ENCODE assay signal across 8 cellular contexts in the genomic region with DNA sequence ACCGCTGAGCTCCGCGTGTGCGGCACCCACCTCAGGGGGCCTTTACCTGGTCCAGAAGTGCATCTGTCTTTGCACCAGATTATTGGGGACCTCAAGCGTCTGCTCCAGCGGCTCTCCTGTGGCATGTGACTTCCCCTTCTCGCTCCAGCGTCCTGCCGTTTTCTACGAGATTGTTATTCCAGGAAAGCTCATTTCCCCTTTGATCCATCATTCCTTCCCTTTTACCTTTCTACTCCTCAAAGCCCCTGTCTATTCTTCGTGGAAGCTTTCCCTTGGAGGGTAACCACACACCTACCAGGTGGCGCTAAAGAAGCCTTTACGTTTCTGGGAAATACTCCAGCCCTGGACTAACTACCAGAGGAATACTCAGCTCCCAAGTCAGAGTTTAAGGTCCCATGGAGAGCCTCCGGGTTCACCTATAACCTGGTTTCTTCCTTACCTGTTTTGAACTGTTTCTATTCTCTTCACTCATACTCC. TPM values are rescaled to one million over a fixed set of nuclear protein-coding genes. Genes with fewer than 3 reads are reported as not detected.
DNase-seq lines count a peak whose midpoint lies in the region; ATAC-seq and TF ChIP-seq lines count a peak whose summit lies in the region.

No MANE protein-coding gene starts in this region.

- no peak for TF ChIP-seq POLR2A in spleen (IDR thresholded peaks at IDR 0.05)

- H3K27me3 ChIP-seq in iPS DF 6.9 (ENCODE audit: control insufficient read depth, insufficient read depth, low read length) (no peaks in the 10 kb centered on the region), spleen (replicated peaks in 1 of 7) (peaks cover 0 to 13% (median 0%) of the 10 kb centered on the region in 7 donors)

- no peak for TF ChIP-seq CTCF in AG04449 (IDR thresholded peaks at IDR 0.05; ENCODE audit: insufficient read depth, low read length, missing control alignments)
- no peak for TF ChIP-seq CTCF in spleen (IDR thresholded peaks at IDR 0.05 in 8 of 11, conservative IDR thresholded peaks at IDR 0.05 in 3 of 11)

- DNase-seq in AG04449 (ENCODE audit: low read depth, low spot score), result no peak
- DNase-seq in activated CD4-positive, alpha-beta memory T cell treated with anti-CD3 and anti-CD28 coated beads, Interleukin-2, amount 10 ng/mL, durations not matched to agents 7 days and 5 days, result no peak
- no peak for DNase-seq in iPS DF 6.9 (ENCODE audit: low read depth, low spot score)
- no peak for DNase-seq in spleen
- DNase-seq in stimulated activated CD4-positive, alpha-beta T cell treated with anti-CD3 and anti-CD28 coated beads, Interleukin-2, amount 100 ng/mL, for 48 hours, result no peak
- no peak for DNase-seq in glomerular visceral epithelial cell (ENCODE audit: extremely low spot score)
- no peak for DNase-seq in SK-N-DZ (ENCODE audit: low spot score)

- peaks cover 21% of the 10 kb centered on the region for H3K4me1 Mint-ChIP-seq in activated CD4-positive, alpha-beta memory T cell treated with anti-CD3 and anti-CD28 coated beads, Interleukin-2, amount 10 ng/mL, durations not matched to agents 7 days and 5 days

- peak; percentile 1 for ATAC-seq in GM21447 (IDR thresholded peaks at IDR 0.05; ENCODE audit: unreplicated experiment)

- H3K27me3 Mint-ChIP-seq in activated CD4-positive, alpha-beta memory T cell treated with anti-CD3 and anti-CD28 coated beads, Interleukin-2, amount 10 ng/mL, durations not matched to agents 7 days and 5 days, result peaks cover 15% of the 10 kb centered on the region

- H3K36me3 Mint-ChIP-seq in activated CD4-positive, alpha-beta memory T cell treated with anti-CD3 and anti-CD28 coated beads, Interleukin-2, amount 10 ng/mL, durations not matched to agents 7 days and 5 days (ENCODE audit: low read depth), result peaks cover 41% of the 10 kb centered on the region

- H3K4me1 ChIP-seq in iPS DF 6.9 (ENCODE audit: control insufficient read depth, insufficient read depth, low read length), result peaks cover 1% of the 10 kb centered on the region; the same call in 1 of the 2 replicates
- H3K4me1 ChIP-seq in spleen, result peaks cover 10 to 40% (median 24%) of the 10 kb centered on the region in 6 donors

- CTCF ChIA-PET in AG04449 (lab: Yijun Ruan, JAX), result interaction anchor here (0.7 to 3.0 kb wide), 6 partner anchors 12 to 857 kb away, joined by 3 to 27 read pairs (median 3); a partner anchor contains a TSS
- CTCF ChIA-PET in activated CD4-positive, alpha-beta memory T cell treated with anti-CD3 and anti-CD28 coated beads, Interleukin-2, amount 10 ng/mL, durations not matched to agents 7 days and 5 days (lab: Charles Lee), result interaction anchor here (0.8 to 3.0 kb wide), 4 partner anchors 11 to 113 kb away, joined by 4 to 22 read pairs (median 12); a partner anchor contains a TSS

- peak overlapping the region; percentile 87 for H3K4me3 ChIP-seq in AG04449 (ENCODE audit: low read depth, low read length)
- peak overlapping the region; percentile 55 for H3K4me3 ChIP-seq in iPS DF 6.9 (ENCODE audit: low read length)
- H3K4me3 ChIP-seq in spleen, result peak overlapping the region; percentile 59 to 97 (median 88)

- H3K9me3 Mint-ChIP-seq in activated CD4-positive, alpha-beta memory T cell treated with anti-CD3 and anti-CD28 coated beads, Interleukin-2, amount 10 ng/mL, durations not matched to agents 7 days and 5 days, result no peaks in the 10 kb centered on the region

- WGBS in iPS DF 6.9 (ENCODE audit: insufficient coverage, insufficient read length), result no CpG with 5 or more reads among the region's 14 CpGs
- 3 to 7% (median 3%) methylated on average over 14 of the region's 14 CpGs for WGBS in spleen, 5 donors

- H3K36me3 ChIP-seq in iPS DF 6.9 (ENCODE audit: control insufficient read depth, insufficient read depth, low read length) (peaks cover 36% of the 10 kb centered on the region), spleen (peaks cover 12 to 44% (median 38%) of the 10 kb centered on the region in 6 donors)

- peak overlapping the region; percentile 90 for H3K4me3 Mint-ChIP-seq in activated CD4-positive, alpha-beta memory T cell treated with anti-CD3 and anti-CD28 coated beads, Interleukin-2, amount 10 ng/mL, durations not matched to agents 7 days and 5 days

- POLR2A ChIA-PET in AG04449 (lab: Yijun Ruan, JAX), result interaction anchor here (0.8 to 1.6 kb wide), 2 partner anchors 9 to 17 kb away, joined by 3 to 8 read pairs; no protein-coding TSS in a partner anchor
- POLR2A ChIA-PET in activated CD4-positive, alpha-beta memory T cell treated with anti-CD3 and anti-CD28 coated beads, Interleukin-2, amount 10 ng/mL, durations not matched to agents 7 days and 5 days (lab: Charles Lee), result interaction anchor here (0.8 to 3.8 kb wide), 9 partner anchors 8 to 113 kb away, joined by 3 to 36 read pairs (median 5); a partner anchor contains a TSS

- no peak overlapping the region for H3K27ac ChIP-seq in iPS DF 6.9 (ENCODE audit: low read length)
- H3K27ac ChIP-seq in spleen, result peak overlapping the region in 7 of 8 donors; percentile 71 to 90 (median 83)

- intact Hi-C loops in spleen (cut with DNase I; ENCODE audit: low total_unique reads), result no loop called here

- peak overlapping the region; percentile 77 for H3K27ac Mint-ChIP-seq in activated CD4-positive, alpha-beta memory T cell treated with anti-CD3 and anti-CD28 coated beads, Interleukin-2, amount 10 ng/mL, durations not matched to agents 7 days and 5 days

- H3K9me3 ChIP-seq in iPS DF 6.9 (ENCODE audit: control insufficient read depth, insufficient read depth, low read length) (no peaks in the 10 kb centered on the region), spleen (no peaks in the 10 kb centered on the region)

RNA-seq across cellular contexts. Expression of a gene that starts 1.5 kb away (rescaled TPM):
- 10 to 100 TPM; 62.6 to 70.7 TPM for total RNA-seq in activated CD4-positive, alpha-beta memory T cell treated with anti-CD3 and anti-CD28 coated beads, Interleukin-2, amount 10 ng/mL, durations not matched to agents 7 days and 5 days
- 10 to 100 TPM; 14.3 to 65.6 (median 27.4) TPM for total RNA-seq in spleen
- polyA plus RNA-seq in spleen, result 10 to 100 TPM in 2 of 3 donors, 1 to 10 TPM in 1; 8.3 to 24.5 (median 15.8) TPM
- polyA plus RNA-seq in SK-N-DZ (2014; cell fraction: cytosol; rRNA removed), result 159 and 161 TPM in 2 replicates
- polyA plus RNA-seq in SK-N-DZ (2014; cell fraction: nucleus; rRNA removed), result 133 and 144 TPM in 2 replicates

RNA-seq across cellular contexts. Expression of a gene that starts 16.2 kb away (rescaled TPM):
- 10 to 100 TPM; 25.9 to 29.5 TPM for total RNA-seq in activated CD4-positive, alpha-beta memory T cell treated with anti-CD3 and anti-CD28 coated beads, Interleukin-2, amount 10 ng/mL, durations not matched to agents 7 days and 5 days
- 10 to 100 TPM; 42.7 to 79.3 (median 55.0) TPM for total RNA-seq in spleen
- polyA plus RNA-seq in spleen, result 10 to 100 TPM; 28.9 to 44.3 (median 41.4) TPM
- polyA plus RNA-seq in SK-N-DZ (2014; cell fraction: cytosol; rRNA removed), result 45.1 and 55.1 TPM in 2 replicates
- polyA plus RNA-seq in SK-N-DZ (2014; cell fraction: nucleus; rRNA removed), result 63.4 and 88.2 TPM in 2 replicates

RNA-seq across cellular contexts. Expression of a gene that starts 38.6 kb away (rescaled TPM):
- total RNA-seq in activated CD4-positive, alpha-beta memory T cell treated with anti-CD3 and anti-CD28 coated beads, Interleukin-2, amount 10 ng/mL, durations not matched to agents 7 days and 5 days, result not detected
- 10 to 100 TPM in 6 of 7 donors, 1 to 10 TPM in 1; 6.8 to 18.8 (median 10.7) TPM for total RNA-seq in spleen
- 1 to 10 TPM; 1.3 to 2.6 (median 1.5) TPM for polyA plus RNA-seq in spleen
- not detected in 2 replicates for polyA plus RNA-seq in SK-N-DZ (2014; cell fraction: cytosol; rRNA removed)
- not detected in 2 replicates for polyA plus RNA-seq in SK-N-DZ (2014; cell fraction: nucleus; rRNA removed)

Comparison
In these comparisons a context has a peak if more than half of its experiments do, and no peak if none do; other contexts are left out.
1. RNA of a gene that starts 38.6 kb away (total RNA-seq): 6.8 to 18.8 TPM in spleen; not detected in activated CD4-positive, alpha-beta memory T cell treated with anti-CD3 and anti-CD28 coated beads, Interleukin-2, amount 10 ng/mL, durations not matched to agents 7 days and 5 days; every median in the first group is over 4 times any median in the second.
2. Peak in every context shown above with its lines, with median percentiles within 50 percentile points of each other: H3K4me3 ChIP-seq.